In the genomic region with DNA sequence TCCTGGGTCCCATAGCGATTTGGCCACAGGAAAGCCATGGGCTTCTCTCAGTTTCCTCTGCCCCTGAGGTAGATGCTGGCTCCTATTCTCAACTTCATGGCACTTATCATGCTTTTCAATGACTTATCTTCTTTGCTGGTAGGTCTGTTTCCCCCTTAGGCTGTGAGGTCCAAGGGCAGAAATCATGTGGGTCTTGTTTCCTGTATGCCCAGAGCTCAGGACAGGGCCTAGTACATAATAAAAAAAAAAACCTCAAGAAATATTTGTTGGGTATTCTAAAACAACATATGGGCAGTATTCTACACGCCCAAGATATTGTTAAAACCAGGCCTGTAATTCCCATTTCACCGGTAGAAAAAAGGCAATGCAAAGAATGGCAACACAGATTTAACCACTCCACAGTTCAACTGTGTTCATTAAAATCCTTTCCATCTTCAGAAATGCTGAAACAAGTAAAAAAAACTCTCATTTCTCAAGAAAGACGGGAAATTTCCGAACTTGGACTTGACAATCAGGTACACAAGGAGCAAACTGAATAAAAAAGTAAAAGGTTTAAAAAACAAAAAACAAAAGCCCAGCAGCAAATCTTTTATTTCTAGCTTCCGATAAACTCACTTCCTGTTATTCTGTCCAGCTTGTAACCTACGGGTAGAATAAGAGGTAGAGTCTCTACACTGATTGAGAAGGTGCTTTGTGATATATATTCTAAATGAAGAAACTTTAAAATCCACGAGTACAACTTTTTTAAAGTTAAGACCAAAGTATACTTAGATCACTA, we compare ENCODE assay signal across 27 cellular contexts. TPM values are rescaled to one million over a fixed set of nuclear protein-coding genes. Genes with fewer than 3 reads are reported as not detected.
DNase-seq lines count a peak whose midpoint lies in the region; ATAC-seq and TF ChIP-seq lines count a peak whose summit lies in the region.
"Had no signal": no experiment of that assay in that cellular context is flagged by ENCODE, and none has a peak within 500 bp of the region (broad histone marks: within the 10 kb centered on the region; RNA-seq: fewer than 3 reads in every experiment).

No MANE protein-coding gene starts in this region.

- H3K9ac ChIP-seq in OCI-LY1 (ENCODE audit: low read length), result no peak overlapping the region; the same call in 1 of the 2 replicates

- H3K27ac ChIP-seq in OCI-LY1 (ENCODE audit: low read depth, low read length, poor library complexity, severe bottlenecking) (peak overlapping the region; percentile 72), gastrocnemius medialis (peak overlapping the region; percentile 18 to 68 (median 55))
- H3K27ac ChIP-seq: 22Rv1, brain microvascular endothelial cell had no signal

- 0 out of 2 replicates have a peak overlapping the region, but pooled peaks have one; percentile 1 for H2AFZ ChIP-seq in OCI-LY1 (ENCODE audit: low read length)

- CTCF ChIA-PET in activated CD4-positive, alpha-beta T cell treated with anti-CD3 and anti-CD28 coated beads, Interleukin-2, amount 10 ng/mL, durations not matched to agents 7 days and 5 days (lab: Charles Lee), result no interaction called here

- intact Hi-C loops in activated CD4-positive, alpha-beta T cell treated with anti-CD3 and anti-CD28 coated beads, Interleukin-2, amount 10 ng/mL, durations not matched to agents 24 days and 14 days (cut with micrococcal nuclease), result no loop called here
- intact Hi-C loops in gastrocnemius medialis (cut with DNase I; ENCODE audit: low total_unique reads), result no loop called here

- POLR2A ChIA-PET in activated CD4-positive, alpha-beta T cell treated with anti-CD3 and anti-CD28 coated beads, Interleukin-2, amount 10 ng/mL, durations not matched to agents 7 days and 5 days (lab: Charles Lee), result no interaction called here

- no peak for TF ChIP-seq POLR2A in gastrocnemius medialis (IDR thresholded peaks at IDR 0.05)

- no peaks in the 10 kb centered on the region for H4K20me1 ChIP-seq in OCI-LY1 (ENCODE audit: insufficient read depth, low read length)

- H3K9me3 ChIP-seq in OCI-LY1 (ENCODE audit: low read length), result no peaks in the 10 kb centered on the region
- H3K9me3 ChIP-seq in gastrocnemius medialis, result no peaks in the 10 kb centered on the region
- H3K9me3 ChIP-seq: adrenal gland, transverse colon had no signal

- H3K9me3 Mint-ChIP-seq in activated CD4-positive, alpha-beta T cell treated with anti-CD3 and anti-CD28 coated beads, Interleukin-2, amount 10 ng/mL, durations not matched to agents 7 days and 5 days, result no peaks in the 10 kb centered on the region
- no peaks in the 10 kb centered on the region for H3K9me3 Mint-ChIP-seq in activated CD4-positive, alpha-beta T cell treated with anti-CD3 and anti-CD28 coated beads, Interleukin-2, amount 10 ng/mL, durations not matched to agents 24 days and 14 days
- H3K9me3 Mint-ChIP-seq in immature natural killer cell, result no peaks in the 10 kb centered on the region
- H3K9me3 Mint-ChIP-seq: CD8-positive, alpha-beta memory T cell; effector memory CD8-positive, alpha-beta T cell; naive B cell; stimulated activated naive CD8-positive, alpha-beta T cell treated with anti-CD3 and anti-CD28 coated beads, Interleukin-15, Interleukin-2, amounts not matched to agents 100 ng/mL and 50 ng/mL, for 24 hours had no signal

- in situ Hi-C loops in gastrocnemius medialis (cut with MboI; ENCODE audit: low sequenced_read_pairs in 4 of 4), result no loop called here

- ATAC-seq in gastrocnemius medialis, result no peak
- no peak for ATAC-seq in HG03378 (IDR thresholded peaks at IDR 0.05; ENCODE audit: unreplicated experiment)
- ATAC-seq: activated CD4-positive, CD25-positive, alpha-beta regulatory T cell treated with anti-CD3 and anti-CD28 coated beads, Interleukin-2, amount 50 U/mL, for 24 hours; activated CD8-positive, alpha-beta T cell treated with anti-CD3 and anti-CD28 coated beads, Interleukin-2, amount 10 ng/mL, durations not matched to agents 7 days and 5 days; effector memory CD8-positive, alpha-beta T cell; PC-3 had no signal

- no peaks in the 10 kb centered on the region for H3K36me3 ChIP-seq in OCI-LY1 (ENCODE audit: insufficient read depth, low read length)
- H3K36me3 ChIP-seq in gastrocnemius medialis, result no peaks in the 10 kb centered on the region
- H3K36me3 ChIP-seq: adrenal gland, brain microvascular endothelial cell, transverse colon had no signal

- TF ChIP-seq CTCF in OCI-LY1 (IDR thresholded peaks at IDR 0.05; ENCODE audit: low read length) (no peak), gastrocnemius medialis (IDR thresholded peaks at IDR 0.05 in 4 of 5, conservative IDR thresholded peaks at IDR 0.05 in 1 of 5) (no peak)

- H3K27me3 Mint-ChIP-seq in activated CD4-positive, alpha-beta T cell treated with anti-CD3 and anti-CD28 coated beads, Interleukin-2, amount 10 ng/mL, durations not matched to agents 7 days and 5 days, result peaks cover 28% of the 10 kb centered on the region
- peaks cover 44% of the 10 kb centered on the region for H3K27me3 Mint-ChIP-seq in activated CD4-positive, alpha-beta T cell treated with anti-CD3 and anti-CD28 coated beads, Interleukin-2, amount 10 ng/mL, durations not matched to agents 24 days and 14 days
- peaks cover 5 to 11% (median 9%) of the 10 kb centered on the region in 3 donors for H3K27me3 Mint-ChIP-seq in immature natural killer cell (ENCODE audit: low read depth in 3 of 3)

- no peaks in the 10 kb centered on the region for H3F3A ChIP-seq in OCI-LY1 (ENCODE audit: insufficient read depth, low read length)

- H3K4me2 ChIP-seq in OCI-LY1 (ENCODE audit: low read length), result peak overlapping the region; percentile 21; the same call in 1 of the 2 replicates

- peaks cover 60% of the 10 kb centered on the region for H3K4me1 ChIP-seq in OCI-LY1 (ENCODE audit: insufficient read depth, low read length, severe bottlenecking)
- H3K4me1 ChIP-seq in gastrocnemius medialis, result peaks cover 0 to 14% of the 10 kb centered on the region in 2 donors

- H3K4me3 Mint-ChIP-seq in activated CD4-positive, alpha-beta T cell treated with anti-CD3 and anti-CD28 coated beads, Interleukin-2, amount 10 ng/mL, durations not matched to agents 7 days and 5 days, result no peak overlapping the region
- H3K4me3 Mint-ChIP-seq in activated CD4-positive, alpha-beta T cell treated with anti-CD3 and anti-CD28 coated beads, Interleukin-2, amount 10 ng/mL, durations not matched to agents 24 days and 14 days, result no peak overlapping the region
- peak overlapping the region in 4 of 5 donors; percentile 9 to 36 (median 28) for H3K4me3 Mint-ChIP-seq in immature natural killer cell
- H3K4me3 Mint-ChIP-seq: activated CD8-positive, alpha-beta T cell treated with anti-CD3 and anti-CD28 coated beads, Interleukin-2, amount 10 ng/mL, durations not matched to agents 7 days and 5 days; CD8-positive, alpha-beta memory T cell; effector memory CD8-positive, alpha-beta T cell; stimulated activated naive CD8-positive, alpha-beta T cell treated with anti-CD3 and anti-CD28 coated beads, Interleukin-15, Interleukin-2, amounts not matched to agents 100 ng/mL and 50 ng/mL, for 24 hours had no signal

- no peak for DNase-seq in activated CD4-positive, alpha-beta T cell treated with anti-CD3 and anti-CD28 coated beads, Interleukin-2, amount 10 ng/mL, durations not matched to agents 7 days and 5 days
- DNase-seq in activated CD4-positive, alpha-beta T cell treated with anti-CD3 and anti-CD28 coated beads, Interleukin-2, amount 10 ng/mL, durations not matched to agents 24 days and 14 days, result no peak
- DNase-seq in immature natural killer cell (no peak), gastrocnemius medialis (no peak), iPS-NIHi11 (ENCODE audit: low spot score) (no peak), NOMO-1 (lab: John Stamatoyannopoulos, UW; ENCODE audit: unreplicated experiment in 2 of 2) (no peak)
- DNase-seq: activated CD8-positive, alpha-beta T cell treated with anti-CD3 and anti-CD28 coated beads, Interleukin-2, amount 10 ng/mL, durations not matched to agents 7 days and 5 days; activated gamma-delta T cell; adrenal gland; brain microvascular endothelial cell; CD8-positive, alpha-beta memory T cell; effector memory CD8-positive, alpha-beta T cell; MM.1S; naive B cell; NCI-H146; PC-3; SHP77 treated with DMSO at 0.1 percent for 48 hours; stimulated activated CD4-positive, alpha-beta T cell treated with anti-CD3 and anti-CD28 coated beads, Interleukin-12 subunit alpha, Interleukin-12 subunit beta, amount 100 ng/mL, for 4 hours; transverse colon had no signal

- no peak overlapping the region for H3K4me3 ChIP-seq in OCI-LY1 (ENCODE audit: low read depth, low read length, poor library complexity, severe bottlenecking)
- H3K4me3 ChIP-seq in gastrocnemius medialis, result no peak overlapping the region
- H3K4me3 ChIP-seq: adrenal gland, transverse colon had no signal

- peak overlapping the region; percentile 46 for H3K27ac Mint-ChIP-seq in activated CD4-positive, alpha-beta T cell treated with anti-CD3 and anti-CD28 coated beads, Interleukin-2, amount 10 ng/mL, durations not matched to agents 7 days and 5 days
- H3K27ac Mint-ChIP-seq in activated CD4-positive, alpha-beta T cell treated with anti-CD3 and anti-CD28 coated beads, Interleukin-2, amount 10 ng/mL, durations not matched to agents 24 days and 14 days, result no peak overlapping the region
- peak overlapping the region in 2 of 6 donors; percentile 55 to 83 for H3K27ac Mint-ChIP-seq in immature natural killer cell
- H3K27ac Mint-ChIP-seq: activated CD8-positive, alpha-beta T cell treated with anti-CD3 and anti-CD28 coated beads, Interleukin-2, amount 10 ng/mL, durations not matched to agents 7 days and 5 days; effector memory CD8-positive, alpha-beta T cell; stimulated activated naive CD8-positive, alpha-beta T cell treated with anti-CD3 and anti-CD28 coated beads, Interleukin-15, Interleukin-2, amounts not matched to agents 100 ng/mL and 50 ng/mL, for 24 hours had no signal

- peaks cover 3% of the 10 kb centered on the region for H3K36me3 Mint-ChIP-seq in activated CD4-positive, alpha-beta T cell treated with anti-CD3 and anti-CD28 coated beads, Interleukin-2, amount 10 ng/mL, durations not matched to agents 7 days and 5 days (ENCODE audit: low read depth)
- no peaks in the 10 kb centered on the region for H3K36me3 Mint-ChIP-seq in activated CD4-positive, alpha-beta T cell treated with anti-CD3 and anti-CD28 coated beads, Interleukin-2, amount 10 ng/mL, durations not matched to agents 24 days and 14 days (ENCODE audit: low read depth)
- H3K36me3 Mint-ChIP-seq in immature natural killer cell, result peaks cover 0 to 3% (median 0%) of the 10 kb centered on the region in 3 donors
- H3K36me3 Mint-ChIP-seq: CD8-positive, alpha-beta memory T cell had no signal

- peaks cover 40% of the 10 kb centered on the region for H3K4me1 Mint-ChIP-seq in activated CD4-positive, alpha-beta T cell treated with anti-CD3 and anti-CD28 coated beads, Interleukin-2, amount 10 ng/mL, durations not matched to agents 7 days and 5 days
- H3K4me1 Mint-ChIP-seq in activated CD4-positive, alpha-beta T cell treated with anti-CD3 and anti-CD28 coated beads, Interleukin-2, amount 10 ng/mL, durations not matched to agents 24 days and 14 days, result peaks cover 24% of the 10 kb centered on the region
- H3K4me1 Mint-ChIP-seq in immature natural killer cell, result peaks cover 49 to 65% of the 10 kb centered on the region in 2 donors

- H3K9me2 ChIP-seq in OCI-LY1 (ENCODE audit: low read depth, low read length), result no peaks in the 10 kb centered on the region

- H3K79me2 ChIP-seq in OCI-LY1 (ENCODE audit: insufficient read depth, low read length), result no peaks in the 10 kb centered on the region

- H3K27me3 ChIP-seq in OCI-LY1 (ENCODE audit: insufficient read depth, low read length), result peaks cover 13% of the 10 kb centered on the region
- H3K27me3 ChIP-seq in gastrocnemius medialis, result peaks cover 13 to 20% (median 17%) of the 10 kb centered on the region in 3 donors
- H3K27me3 ChIP-seq: adrenal gland had no signal

RNA-seq across cellular contexts. Expression of gene TDRD10, which starts 6.3 kb away (rescaled TPM):
- total RNA-seq in activated CD4-positive, alpha-beta T cell treated with anti-CD3 and anti-CD28 coated beads, Interleukin-2, amount 10 ng/mL, durations not matched to agents 7 days and 5 days, result not detected
- total RNA-seq in activated CD4-positive, alpha-beta T cell treated with anti-CD3 and anti-CD28 coated beads, Interleukin-2, amount 10 ng/mL, durations not matched to agents 24 days and 14 days, result not detected in 2 replicates
- polyA plus RNA-seq in immature natural killer cell, result not detected
- 1 to 10 TPM in 1 of 4 donors, under 1 TPM in 3; 0.61 to 4.2 (median 0.62) TPM for total RNA-seq in gastrocnemius medialis
- total RNA-seq: activated CD8-positive, alpha-beta T cell treated with anti-CD3 and anti-CD28 coated beads, Interleukin-2, amount 10 ng/mL, durations not matched to agents 7 days and 5 days; CD8-positive, alpha-beta memory T cell; kidney epithelial cell; NCI-H460; PC-3 had no signal
- polyA plus RNA-seq: CD8-positive, alpha-beta memory T cell; fibroblast of lung had no signal

RNA-seq across cellular contexts. Expression of gene SHE, which starts 6.5 kb away (rescaled TPM):
- total RNA-seq in activated CD4-positive, alpha-beta T cell treated with anti-CD3 and anti-CD28 coated beads, Interleukin-2, amount 10 ng/mL, durations not matched to agents 7 days and 5 days, result not detected
- total RNA-seq in activated CD4-positive, alpha-beta T cell treated with anti-CD3 and anti-CD28 coated beads, Interleukin-2, amount 10 ng/mL, durations not matched to agents 24 days and 14 days, result not detected in 2 replicates
- under 1 TPM in 1 of 3 donors, not detected in 2; 0.13 TPM for polyA plus RNA-seq in immature natural killer cell
- 1 to 10 TPM; 5.0 to 6.9 (median 6.2) TPM for total RNA-seq in gastrocnemius medialis
- total RNA-seq: activated CD8-positive, alpha-beta T cell treated with anti-CD3 and anti-CD28 coated beads, Interleukin-2, amount 10 ng/mL, durations not matched to agents 7 days and 5 days; CD8-positive, alpha-beta memory T cell; fibroblast of lung; PC-3 had no signal
- polyA plus RNA-seq: CD8-positive, alpha-beta memory T cell; fibroblast of lung had no signal

Comparison
In these comparisons a context has a peak if more than half of its experiments do, and no peak if none do; other contexts are left out.
1. H3K4me3 Mint-ChIP-seq: peak in immature natural killer cell (4 of 5); none in activated CD4-positive, alpha-beta T cell treated with anti-CD3 and anti-CD28 coated beads, Interleukin-2, amount 10 ng/mL, durations not matched to agents 7 days and 5 days (single experiment) and activated CD4-positive, alpha-beta T cell treated with anti-CD3 and anti-CD28 coated beads, Interleukin-2, amount 10 ng/mL, durations not matched to agents 24 days and 14 days (single experiment).